ENCODE assay signal across 16 cellular contexts in the genomic region with DNA sequence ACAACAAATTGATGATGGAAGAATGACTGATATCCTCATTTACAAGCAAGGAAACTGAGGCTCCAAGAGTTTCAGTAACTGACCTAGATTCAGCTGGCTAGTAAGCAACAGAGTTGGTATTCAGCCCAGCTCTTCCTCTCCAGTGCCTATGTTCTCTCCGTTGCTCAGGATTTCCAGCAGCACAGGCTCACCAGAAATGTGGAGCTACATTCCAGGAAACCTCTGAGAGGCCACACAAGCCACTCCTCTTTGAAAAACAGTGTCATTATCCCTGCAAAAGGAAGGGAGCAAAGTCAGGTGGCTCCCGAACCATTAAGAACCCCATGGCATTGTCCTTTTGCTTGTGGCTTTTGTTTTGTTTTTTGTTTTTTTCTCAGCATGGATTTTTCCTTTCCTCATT. TPM values are rescaled to one million over a fixed set of nuclear protein-coding genes. Genes with fewer than 3 reads are reported as not detected.
DNase-seq lines count a peak whose midpoint lies in the region; ATAC-seq and TF ChIP-seq lines count a peak whose summit lies in the region.
"Had no signal": no experiment of that assay in that cellular context is flagged by ENCODE, and none has a peak within 500 bp of the region (broad histone marks: within the 10 kb centered on the region; RNA-seq: fewer than 3 reads in every experiment).

No MANE protein-coding gene starts in this region.

- H3T11ph ChIP-seq in H9 (ENCODE audit: low read length) = no peak overlapping the region

- no peak overlapping the region for H3K56ac ChIP-seq in H9 (ENCODE audit: insufficient read length, low read depth, low read length)

- no peaks in the 10 kb centered on the region; a peak in 1 of 7 replicates for H3K36me3 Mint-ChIP-seq in H9 (ENCODE audit: insufficient read depth in 1 of 3, low read depth in 3 of 3)
- H3K36me3 Mint-ChIP-seq in activated T-helper 17 cell treated with anti-CD3 and anti-CD28 coated beads, Interleukin-2, amount 50 U/mL, for 72 hours (ENCODE audit: low read depth) = no peaks in the 10 kb centered on the region

- peaks cover 2% of the 10 kb centered on the region; the same call in 1 of the 2 replicates for H3K27me3 Mint-ChIP-seq in H9 (ENCODE audit: low read depth)
- H3K27me3 Mint-ChIP-seq in activated T-helper 17 cell treated with anti-CD3 and anti-CD28 coated beads, Interleukin-2, amount 50 U/mL, for 72 hours = no peaks in the 10 kb centered on the region
- H3K27me3 Mint-ChIP-seq: effector memory CD8-positive, alpha-beta T cell had no signal

- no peaks in the 10 kb centered on the region for H3K79me2 ChIP-seq in H9 (ENCODE audit: insufficient read depth, low read length)

- H3K4me1 Mint-ChIP-seq in H9 = peaks cover 13 to 16% of the 10 kb centered on the region in 2 experiments
- H3K4me1 Mint-ChIP-seq in activated T-helper 17 cell treated with anti-CD3 and anti-CD28 coated beads, Interleukin-2, amount 50 U/mL, for 72 hours = peaks cover 49% of the 10 kb centered on the region

- no peak overlapping the region for H3K4ac ChIP-seq in H9 (ENCODE audit: low read depth, low read length)

- H4K8ac ChIP-seq in H9 (replicated peaks; ENCODE audit: insufficient read length, low read depth, low read length) = no peak overlapping the region

- H3K4me3 Mint-ChIP-seq in H9 = no peak overlapping the region
- peak overlapping the region; percentile 56 for H3K4me3 Mint-ChIP-seq in activated T-helper 17 cell treated with anti-CD3 and anti-CD28 coated beads, Interleukin-2, amount 50 U/mL, for 72 hours

- H3K9me3 ChIP-seq in BLaER1 treated with 17β-estradiol and CSF1 and Interleukin-3, amounts not matched to agents 10 nM and 100 nM (replicated peaks in 1 of 11) = peaks cover 0 to 4% (median 0%) of the 10 kb centered on the region in 11 experiments; a peak in 1 of 22 replicates
- H3K9me3 ChIP-seq in H9 (ENCODE audit: control insufficient read depth, low read depth, low read length) = no peaks in the 10 kb centered on the region
- H3K9me3 ChIP-seq: sigmoid colon, thyroid gland had no signal

- no peak overlapping the region for H3K18ac ChIP-seq in H9 (ENCODE audit: insufficient read length, low read depth, low read length)

- H3K9ac ChIP-seq in BLaER1 treated with 17β-estradiol and CSF1 and Interleukin-3, amounts not matched to agents 10 nM and 100 nM = no peak overlapping the region
- H3K9ac ChIP-seq in H9 (ENCODE audit: extremely low read depth, insufficient read length, low read length) = no peak overlapping the region

- no CpG with 5 or more reads among the region's 2 CpGs for WGBS in H9 (ENCODE audit: extremely low coverage, insufficient read length, low lambda C conversion rate)

- peaks cover 46 to 73% (median 55%) of the 10 kb centered on the region in 10 experiments for H3K4me1 ChIP-seq in BLaER1 treated with 17β-estradiol and CSF1 and Interleukin-3, amounts not matched to agents 10 nM and 100 nM
- H3K4me1 ChIP-seq in H9 (ENCODE audit: insufficient read depth, low read length) = no peaks in the 10 kb centered on the region
- H3K4me1 ChIP-seq: sigmoid colon, thyroid gland had no signal

- H2BK5ac ChIP-seq in H9 (ENCODE audit: insufficient read length, low read length) = no peak overlapping the region

- no peak for TF ChIP-seq CTCF in H9 (conservative IDR thresholded peaks at IDR 0.05)

- no peaks in the 10 kb centered on the region for H3K79me1 ChIP-seq in H9 (ENCODE audit: insufficient read depth, low read depth, low read length, poor library complexity, severe bottlenecking)

- H2BK12ac ChIP-seq in H9 (ENCODE audit: insufficient read length, low read depth, low read length) = no peak overlapping the region

- H3K9me3 Mint-ChIP-seq in H9 = no peaks in the 10 kb centered on the region
- H3K9me3 Mint-ChIP-seq in activated T-helper 17 cell treated with anti-CD3 and anti-CD28 coated beads, Interleukin-2, amount 50 U/mL, for 72 hours = no peaks in the 10 kb centered on the region
- H3K9me3 Mint-ChIP-seq: effector memory CD8-positive, alpha-beta T cell had no signal

- no peaks in the 10 kb centered on the region for H3K27me3 ChIP-seq in BLaER1 treated with 17β-estradiol and CSF1 and Interleukin-3, amounts not matched to agents 10 nM and 100 nM
- no peaks in the 10 kb centered on the region for H3K27me3 ChIP-seq in H9 (ENCODE audit: insufficient read depth, low read length)
- H3K27me3 ChIP-seq: sigmoid colon, thyroid gland had no signal

- H4K20me1 ChIP-seq in BLaER1 treated with 17β-estradiol and CSF1 and Interleukin-3, amounts not matched to agents 10 nM and 100 nM = no peaks in the 10 kb centered on the region
- no peaks in the 10 kb centered on the region for H4K20me1 ChIP-seq in H9 (ENCODE audit: control insufficient read depth, insufficient read depth, insufficient read length)

- no peak overlapping the region for H4K5ac ChIP-seq in H9 (ENCODE audit: insufficient read length, low read depth, low read length)

- no peak overlapping the region for H3K14ac ChIP-seq in H9 (ENCODE audit: insufficient read depth, low read length)

- DNase-seq in H9 (no peak), medulla oblongata (ENCODE audit: extremely low spot score) (peak; percentile 24), NCI-H2029 (lab: John Stamatoyannopoulos, UW) (no peak), NOMO-1 treated with DMSO at 0.1 percent for 48 hours (lab: John Stamatoyannopoulos, UW; ENCODE audit: unreplicated experiment) (no peak)
- DNase-seq: activated CD4-positive, alpha-beta T cell treated with anti-CD3 and anti-CD28 coated beads for 1 hour; DMS153; effector memory CD8-positive, alpha-beta T cell; NCI-H1105; NCI-H2227 treated with DMSO at 0.1 percent for 48 hours; NK-92 treated with Interleukin-12 subunit alpha and Interleukin-12 subunit beta, amount 100 ng/mL, for 24 hours; sigmoid colon; stimulated activated CD4-positive, alpha-beta T cell treated with anti-CD3 and anti-CD28 coated beads, Interleukin-2, amount 100 ng/mL, for 48 hours had no signal

- H4K91ac ChIP-seq in H9 (ENCODE audit: insufficient read length, low read depth, low read length) = no peak overlapping the region

- no peak overlapping the region for H2AK5ac ChIP-seq in H9 (ENCODE audit: insufficient read length, low read length)

- H2BK120ac ChIP-seq in H9 (ENCODE audit: low read depth, low read length, poor library complexity, severe bottlenecking) = no peak overlapping the region

- no peak overlapping the region for H2BK15ac ChIP-seq in H9 (ENCODE audit: low read depth, low read length)

- H3K27ac Mint-ChIP-seq in H9 = peak overlapping the region in 2 of 3 experiments; percentile 44 to 62; a peak in 2 of 7 replicates
- peak overlapping the region; percentile 36 for H3K27ac Mint-ChIP-seq in activated T-helper 17 cell treated with anti-CD3 and anti-CD28 coated beads, Interleukin-2, amount 50 U/mL, for 72 hours

- H3K4me3 ChIP-seq in BLaER1 treated with 17β-estradiol and CSF1 and Interleukin-3, amounts not matched to agents 10 nM and 100 nM = no peak overlapping the region
- H3K4me3 ChIP-seq: sigmoid colon, thyroid gland had no signal

- ATAC-seq in activated T-helper 17 cell treated with anti-CD3 and anti-CD28 coated beads, Interleukin-2, amount 50 U/mL, for 72 hours (replicated peaks) = no peak
- no peak for ATAC-seq in GM21515 (IDR thresholded peaks at IDR 0.05; ENCODE audit: unreplicated experiment)
- ATAC-seq: effector memory CD8-positive, alpha-beta T cell had no signal

- H3K4me2 ChIP-seq in BLaER1 treated with 17β-estradiol and CSF1 and Interleukin-3, amounts not matched to agents 10 nM and 100 nM = peak overlapping the region in 10 of 11 experiments; percentile 64 to 85 (median 81); a peak in 19 of 22 replicates
- no peak overlapping the region for H3K4me2 ChIP-seq in H9 (ENCODE audit: insufficient read depth, insufficient read length, low read length)

- H2AFZ ChIP-seq in H9 (ENCODE audit: low read length) = no peak overlapping the region

- no peaks in the 10 kb centered on the region for H3K36me3 ChIP-seq in BLaER1 treated with 17β-estradiol and CSF1 and Interleukin-3, amounts not matched to agents 10 nM and 100 nM
- H3K36me3 ChIP-seq: sigmoid colon, thyroid gland had no signal

- peak overlapping the region in 8 of 11 experiments; percentile 16 to 67 (median 42); a peak in 12 of 22 replicates for H3K27ac ChIP-seq in BLaER1 treated with 17β-estradiol and CSF1 and Interleukin-3, amounts not matched to agents 10 nM and 100 nM
- no peak overlapping the region for H3K27ac ChIP-seq in H9 (ENCODE audit: insufficient read length, low read depth, low read length)
- H3K27ac ChIP-seq: sigmoid colon, thyroid gland had no signal

- H2BK20ac ChIP-seq in H9 (ENCODE audit: low read depth, low read length, poor library complexity, severe bottlenecking) = no peak overlapping the region

- no peak overlapping the region for H3K23ac ChIP-seq in H9 (ENCODE audit: insufficient read length, low read depth, low read length)

- H3K23me2 ChIP-seq in H9 (ENCODE audit: insufficient read length, low read depth, low read length, poor library complexity, severe bottlenecking) = no peaks in the 10 kb centered on the region

RNA-seq across cellular contexts. Expression of a gene that starts 40.6 kb away (rescaled TPM):
- 2.0 and 3.2 TPM in 2 replicates for total RNA-seq in H9 (2021)
- total RNA-seq in activated T-helper 17 cell treated with anti-CD3 and anti-CD28 coated beads, Interleukin-2, amount 50 U/mL, for 72 hours = 10 to 100 TPM in 1 of 2 donors, 1 to 10 TPM in 1; 8.2 to 11.7 TPM
